16 cellular contexts compared by ENCODE assay signal in genomic region chr3:32991781-32992180, GRCh38. TPM values are rescaled to one million over a fixed set of nuclear protein-coding genes. Genes with fewer than 3 reads are reported as not detected.
DNase-seq lines count a peak whose midpoint lies in the region; ATAC-seq and TF ChIP-seq lines count a peak whose summit lies in the region.
"Had no signal": no experiment of that assay in that cellular context is flagged by ENCODE, and none has a peak within 500 bp of the region (broad histone marks: within the 10 kb centered on the region; RNA-seq: fewer than 3 reads in every experiment).

No MANE protein-coding gene starts in this region.

- H3K4me1 Mint-ChIP-seq in activated CD8-positive, alpha-beta T cell treated with anti-CD3 and anti-CD28 coated beads for 36 hours (ENCODE audit: low read depth): peaks cover 52% of the 10 kb centered on the region
- H3K4me1 Mint-ChIP-seq in activated CD8-positive, alpha-beta T cell treated with anti-CD3 and anti-CD28 coated beads, Interleukin-2, amount 10 ng/mL, durations not matched to agents 7 days and 5 days (ENCODE audit: low read depth): peaks cover 41% of the 10 kb centered on the region
- peaks cover 41% of the 10 kb centered on the region for H3K4me1 Mint-ChIP-seq in activated naive CD8-positive, alpha-beta T cell (ENCODE audit: low read depth)
- peaks cover 60% of the 10 kb centered on the region for H3K4me1 Mint-ChIP-seq in CD4-positive, alpha-beta T cell (ENCODE audit: low read depth)

- H2AFZ ChIP-seq in OCI-LY3 (ENCODE audit: low read depth, low read length): no peak overlapping the region
- H2AFZ ChIP-seq in smooth muscle cell (ENCODE audit: low read depth): no peak overlapping the region

- H3K9me3 Mint-ChIP-seq in activated CD8-positive, alpha-beta T cell treated with anti-CD3 and anti-CD28 coated beads for 36 hours: no peaks in the 10 kb centered on the region
- H3K9me3 Mint-ChIP-seq in activated CD8-positive, alpha-beta T cell treated with anti-CD3 and anti-CD28 coated beads, Interleukin-2, amount 10 ng/mL, durations not matched to agents 7 days and 5 days (ENCODE audit: insufficient read depth): no peaks in the 10 kb centered on the region
- no peaks in the 10 kb centered on the region for H3K9me3 Mint-ChIP-seq in activated naive CD8-positive, alpha-beta T cell (ENCODE audit: low read depth)
- H3K9me3 Mint-ChIP-seq in CD4-positive, alpha-beta T cell: no peaks in the 10 kb centered on the region

- TF ChIP-seq CTCF in activated CD8-positive, alpha-beta T cell treated with anti-CD3 and anti-CD28 coated beads for 36 hours (IDR thresholded peaks at IDR 0.05): no peak
- TF ChIP-seq CTCF in OCI-LY3 (IDR thresholded peaks at IDR 0.05; ENCODE audit: low read depth, low read length) (no peak), smooth muscle cell (IDR thresholded peaks at IDR 0.05; ENCODE audit: borderline replicate concordance, insufficient read depth, poor library complexity, severe bottlenecking) (no peak)
- no peak for TF ChIP-seq CTCF in CD4-positive, alpha-beta T cell (IDR thresholded peaks at IDR 0.05)

- H3K4me2 ChIP-seq in OCI-LY3 (ENCODE audit: low read length): peak overlapping the region; percentile 72
- H3K4me2 ChIP-seq in smooth muscle cell: no peak overlapping the region
- H3K4me2 ChIP-seq: BLaER1 had no signal

- H3K4me3 Mint-ChIP-seq in activated CD8-positive, alpha-beta T cell treated with anti-CD3 and anti-CD28 coated beads for 36 hours: peak overlapping the region; percentile 42
- H3K4me3 Mint-ChIP-seq in activated CD8-positive, alpha-beta T cell treated with anti-CD3 and anti-CD28 coated beads, Interleukin-2, amount 10 ng/mL, durations not matched to agents 7 days and 5 days: no peak overlapping the region
- H3K4me3 Mint-ChIP-seq in activated naive CD8-positive, alpha-beta T cell: no peak overlapping the region
- no peak overlapping the region for H3K4me3 Mint-ChIP-seq in CD4-positive, alpha-beta T cell

- H3K79me2 ChIP-seq in OCI-LY3 (ENCODE audit: low read length): no peaks in the 10 kb centered on the region
- no peaks in the 10 kb centered on the region for H3K79me2 ChIP-seq in smooth muscle cell (ENCODE audit: low read depth)

- H3K27me3 ChIP-seq in OCI-LY3 (ENCODE audit: low read depth, low read length) (no peaks in the 10 kb centered on the region), smooth muscle cell (ENCODE audit: low read depth) (no peaks in the 10 kb centered on the region)
- H3K27me3 ChIP-seq in CD4-positive, alpha-beta T cell (ENCODE audit: control insufficient read depth, insufficient read depth, low read length): no peaks in the 10 kb centered on the region
- H3K27me3 ChIP-seq: BLaER1 had no signal

- POLR2A ChIA-PET in activated CD8-positive, alpha-beta T cell treated with anti-CD3 and anti-CD28 coated beads for 36 hours (lab: Charles Lee): interaction anchor here (0.7 to 1.8 kb wide), 5 partner anchors 11 to 70 kb away, joined by 3 to 7 read pairs (median 4); no protein-coding TSS in a partner anchor
- POLR2A ChIA-PET in activated CD8-positive, alpha-beta T cell treated with anti-CD3 and anti-CD28 coated beads, Interleukin-2, amount 10 ng/mL, durations not matched to agents 7 days and 5 days (lab: Charles Lee): no interaction called here
- POLR2A ChIA-PET in CD4-positive, alpha-beta T cell (lab: Charles Lee): no interaction called here

- no peak for ATAC-seq in activated CD8-positive, alpha-beta T cell treated with anti-CD3 and anti-CD28 coated beads for 36 hours
- ATAC-seq in activated CD8-positive, alpha-beta T cell treated with anti-CD3 and anti-CD28 coated beads, Interleukin-2, amount 10 ng/mL, durations not matched to agents 7 days and 5 days: no peak
- no peak for ATAC-seq in CD4-positive, alpha-beta T cell (ENCODE audit: poor library complexity)

- CTCF ChIA-PET in activated CD8-positive, alpha-beta T cell treated with anti-CD3 and anti-CD28 coated beads for 36 hours (lab: Charles Lee): interaction anchor here (1.2 to 2.1 kb wide), 3 partner anchors 11 to 39 kb away, joined by 3 to 9 read pairs (median 3); no protein-coding TSS in a partner anchor
- CTCF ChIA-PET in activated CD8-positive, alpha-beta T cell treated with anti-CD3 and anti-CD28 coated beads, Interleukin-2, amount 10 ng/mL, durations not matched to agents 7 days and 5 days (lab: Charles Lee): interaction anchor here (0.8 kb wide), 1 partner anchor 15 kb away, joined by 3 read pairs; no protein-coding TSS in a partner anchor
- CTCF ChIA-PET in CD4-positive, alpha-beta T cell (lab: Charles Lee): no interaction called here

- peaks cover 15% of the 10 kb centered on the region for H3K36me3 Mint-ChIP-seq in activated CD8-positive, alpha-beta T cell treated with anti-CD3 and anti-CD28 coated beads for 36 hours (ENCODE audit: low read depth)
- peaks cover 10% of the 10 kb centered on the region for H3K36me3 Mint-ChIP-seq in activated CD8-positive, alpha-beta T cell treated with anti-CD3 and anti-CD28 coated beads, Interleukin-2, amount 10 ng/mL, durations not matched to agents 7 days and 5 days (ENCODE audit: low read depth)
- H3K36me3 Mint-ChIP-seq in activated naive CD8-positive, alpha-beta T cell: peaks cover 9% of the 10 kb centered on the region
- peaks cover 7% of the 10 kb centered on the region for H3K36me3 Mint-ChIP-seq in CD4-positive, alpha-beta T cell (ENCODE audit: low read depth)

- H3K9ac ChIP-seq in OCI-LY3 (ENCODE audit: low read length): peak overlapping the region; percentile 57; the same call in 1 of the 2 replicates
- no peak overlapping the region for H3K9ac ChIP-seq in smooth muscle cell (ENCODE audit: low read depth)
- H3K9ac ChIP-seq: BLaER1 had no signal

- H3K9me3 ChIP-seq in OCI-LY3 (ENCODE audit: insufficient read depth, low read length): no peaks in the 10 kb centered on the region
- H3K9me3 ChIP-seq in smooth muscle cell (replicated peaks; ENCODE audit: low read depth): no peaks in the 10 kb centered on the region
- H3K9me3 ChIP-seq in CD4-positive, alpha-beta T cell (ENCODE audit: control insufficient read depth, low read length): no peaks in the 10 kb centered on the region
- H3K9me3 ChIP-seq: BLaER1 had no signal

- H3K4me3 ChIP-seq in OCI-LY3 (ENCODE audit: low read length): peak overlapping the region; percentile 41; the same call in 1 of the 2 replicates
- H3K4me3 ChIP-seq in smooth muscle cell: no peak overlapping the region
- H3K4me3 ChIP-seq: BLaER1 had no signal

- peaks cover 86% of the 10 kb centered on the region for H3K4me1 ChIP-seq in OCI-LY3 (ENCODE audit: low read length)
- no peaks in the 10 kb centered on the region for H3K4me1 ChIP-seq in smooth muscle cell (ENCODE audit: low read depth)
- H3K4me1 ChIP-seq: BLaER1 had no signal

- H3F3A ChIP-seq in smooth muscle cell (ENCODE audit: low read depth): no peaks in the 10 kb centered on the region

- no peak for DNase-seq in activated CD8-positive, alpha-beta T cell treated with anti-CD3 and anti-CD28 coated beads for 36 hours
- no peak for DNase-seq in activated CD8-positive, alpha-beta T cell treated with anti-CD3 and anti-CD28 coated beads, Interleukin-2, amount 10 ng/mL, durations not matched to agents 7 days and 5 days
- DNase-seq in smooth muscle cell (lab: John Stamatoyannopoulos, UW; ENCODE audit: unreplicated experiment): no peak
- no peak for DNase-seq in CD4-positive, alpha-beta T cell
- no peak for DNase-seq in NCI-H187 treated with DMSO at 0.1 percent for 48 hours (lab: John Stamatoyannopoulos, UW)
- DNase-seq: DND-41; GOT3; NCI-H1105 treated with DMSO at 0.1 percent for 48 hours; NCI-H1694 treated with DMSO at 0.1 percent for 48 hours; NCI-H446; NK-92 treated with Interleukin-12 subunit alpha and Interleukin-12 subunit beta, amount 100 ng/mL, for 24 hours; OCI-M1 had no signal

- peak overlapping the region; percentile 6 for H3K27ac Mint-ChIP-seq in activated CD8-positive, alpha-beta T cell treated with anti-CD3 and anti-CD28 coated beads for 36 hours
- H3K27ac Mint-ChIP-seq in activated CD8-positive, alpha-beta T cell treated with anti-CD3 and anti-CD28 coated beads, Interleukin-2, amount 10 ng/mL, durations not matched to agents 7 days and 5 days: no peak overlapping the region
- H3K27ac Mint-ChIP-seq in activated naive CD8-positive, alpha-beta T cell: peak overlapping the region; percentile 95
- H3K27ac Mint-ChIP-seq in CD4-positive, alpha-beta T cell: no peak overlapping the region

- H4K20me1 ChIP-seq in OCI-LY3 (ENCODE audit: insufficient read depth, low read length) (no peaks in the 10 kb centered on the region), smooth muscle cell (ENCODE audit: low read depth) (no peaks in the 10 kb centered on the region)
- H4K20me1 ChIP-seq: BLaER1 had no signal

- H3K27ac ChIP-seq in OCI-LY3 (ENCODE audit: low read length) (peak overlapping the region; percentile 91), smooth muscle cell (ENCODE audit: low read depth) (peak overlapping the region; percentile 42)
- H3K27ac ChIP-seq in CD4-positive, alpha-beta T cell (ENCODE audit: low read depth, low read length): no peak overlapping the region
- H3K27ac ChIP-seq: BLaER1 had no signal

- intact Hi-C loops in activated CD8-positive, alpha-beta T cell treated with anti-CD3 and anti-CD28 coated beads for 36 hours (cut with micrococcal nuclease): loop anchor here (2.0 kb wide), 3 partner anchors 15 to 39 kb away; no protein-coding TSS in a partner anchor
- intact Hi-C loops in CD4-positive, alpha-beta T cell (cut with DNase I, micrococcal nuclease): no loop called here

- H3K36me3 ChIP-seq in OCI-LY3 (replicated peaks; ENCODE audit: low read depth, low read length) (peaks cover 11% of the 10 kb centered on the region), smooth muscle cell (ENCODE audit: low read depth) (no peaks in the 10 kb centered on the region)

- 92% methylated on average over 7 of the region's 7 CpGs for WGBS in smooth muscle cell (ENCODE audit: low lambda C conversion rate)

- peaks cover under 1% of the 10 kb centered on the region for H3K27me3 Mint-ChIP-seq in activated CD8-positive, alpha-beta T cell treated with anti-CD3 and anti-CD28 coated beads for 36 hours
- peaks cover 4% of the 10 kb centered on the region for H3K27me3 Mint-ChIP-seq in activated CD8-positive, alpha-beta T cell treated with anti-CD3 and anti-CD28 coated beads, Interleukin-2, amount 10 ng/mL, durations not matched to agents 7 days and 5 days (ENCODE audit: low read depth)
- peaks cover 2% of the 10 kb centered on the region for H3K27me3 Mint-ChIP-seq in activated naive CD8-positive, alpha-beta T cell
- no peaks in the 10 kb centered on the region for H3K27me3 Mint-ChIP-seq in CD4-positive, alpha-beta T cell

RNA-seq across cellular contexts. Expression of gene CCR4, which starts 40.3 kb away (rescaled TPM):
- total RNA-seq in activated CD8-positive, alpha-beta T cell treated with anti-CD3 and anti-CD28 coated beads for 36 hours: 10 to 100 TPM; 17.4 to 18.8 TPM
- 1 to 10 TPM; 2.9 TPM for total RNA-seq in activated CD8-positive, alpha-beta T cell treated with anti-CD3 and anti-CD28 coated beads, Interleukin-2, amount 10 ng/mL, durations not matched to agents 7 days and 5 days
- total RNA-seq in smooth muscle cell: not detected in 2 replicates
- polyA plus RNA-seq in smooth muscle cell: 0.13 TPM in 1 of 2 replicates, not detected in the other
- total RNA-seq in CD4-positive, alpha-beta T cell: 10 to 100 TPM; 76.2 to 80.1 TPM
- total RNA-seq: RPMI7951 had no signal

Comparison
In these comparisons a context has a peak if more than half of its experiments do, and no peak if none do; other contexts are left out.
1. H3K27ac Mint-ChIP-seq: peak in activated CD8-positive, alpha-beta T cell treated with anti-CD3 and anti-CD28 coated beads for 36 hours (single experiment) and activated naive CD8-positive, alpha-beta T cell (single experiment); none in activated CD8-positive, alpha-beta T cell treated with anti-CD3 and anti-CD28 coated beads, Interleukin-2, amount 10 ng/mL, durations not matched to agents 7 days and 5 days (single experiment) and CD4-positive, alpha-beta T cell (single experiment).
2. RNA of gene CCR4, which starts 40.3 kb away (total RNA-seq): 76.2 to 80.1 TPM in CD4-positive, alpha-beta T cell and 17.4 to 18.8 TPM in activated CD8-positive, alpha-beta T cell treated with anti-CD3 and anti-CD28 coated beads for 36 hours; 2.9 TPM in activated CD8-positive, alpha-beta T cell treated with anti-CD3 and anti-CD28 coated beads, Interleukin-2, amount 10 ng/mL, durations not matched to agents 7 days and 5 days and not detected in smooth muscle cell; every median in the first group is over 4 times any median in the second.